Comparison of ENCODE assay signal across 8 cellular contexts in the genomic region with DNA sequence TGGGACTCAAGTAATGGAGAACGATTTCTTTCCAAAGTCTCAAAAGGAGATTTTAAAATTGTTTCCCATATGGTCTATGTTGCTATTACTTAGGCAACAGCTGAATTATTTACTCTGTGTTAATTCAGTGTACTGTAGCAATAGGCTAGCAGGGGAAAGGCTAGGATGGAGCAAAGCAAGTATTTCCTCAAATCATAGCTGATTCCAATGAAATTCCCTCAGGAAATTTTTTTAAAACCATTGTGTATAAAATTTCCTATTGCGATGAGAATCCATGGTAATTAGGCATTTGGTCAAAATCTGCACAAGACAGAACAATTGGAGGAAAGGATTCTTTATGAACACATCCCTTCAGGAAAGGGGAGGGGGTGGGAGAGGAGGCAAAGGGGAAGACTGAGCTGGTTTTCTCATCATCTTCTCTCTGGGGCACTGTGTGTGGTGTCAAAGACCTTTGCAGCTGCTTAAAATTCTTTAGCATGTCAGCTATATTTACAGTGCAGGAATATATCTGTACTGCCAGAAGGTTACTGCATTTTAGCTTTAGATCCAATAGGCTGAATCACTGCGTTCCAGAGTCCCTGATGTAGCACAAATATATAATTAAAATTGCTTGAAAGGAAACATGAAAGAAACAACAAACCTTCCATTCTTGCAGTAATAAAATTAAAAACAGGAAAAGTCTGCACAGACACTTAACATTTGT.
DNase-seq lines count a peak whose midpoint lies in the region; ATAC-seq and TF ChIP-seq lines count a peak whose summit lies in the region.

No MANE protein-coding gene starts in this region.

- H3K4me1 ChIP-seq in HEK293 (ENCODE audit: control insufficient read depth, insufficient read depth, low read length) (peaks cover 35% of the 10 kb centered on the region), left ventricle myocardium inferior (peaks cover 69% of the 10 kb centered on the region), skeletal muscle tissue (ENCODE audit: control insufficient read depth in 3 of 3, insufficient read depth in 3 of 3, low read length in 3 of 3) (peaks cover 33 to 45% (median 42%) of the 10 kb centered on the region in 3 donors)

- no peak for DNase-seq in activated naive CD8-positive, alpha-beta T cell treated with anti-CD3 and anti-CD28 coated beads for 36 hours
- DNase-seq in left ventricle myocardium inferior (no peak), Kasumi-1 (lab: John Stamatoyannopoulos, UW) (no peak), medulla oblongata (ENCODE audit: extremely low spot score) (no peak)

- no peaks in the 10 kb centered on the region for H3K9me3 ChIP-seq in HEK293 (ENCODE audit: control insufficient read depth, insufficient read depth, low read depth, low read length)
- H3K9me3 ChIP-seq in left ventricle myocardium inferior (replicated peaks): no peaks in the 10 kb centered on the region
- no peaks in the 10 kb centered on the region for H3K9me3 ChIP-seq in skeletal muscle tissue (ENCODE audit: control insufficient read depth in 3 of 3, low read length in 3 of 3)

- H3K4me1 Mint-ChIP-seq in activated naive CD8-positive, alpha-beta T cell treated with anti-CD3 and anti-CD28 coated beads for 36 hours: peaks cover 25% of the 10 kb centered on the region

- H3K27me3 Mint-ChIP-seq in activated naive CD8-positive, alpha-beta T cell treated with anti-CD3 and anti-CD28 coated beads for 36 hours: peaks cover 37% of the 10 kb centered on the region

- H3K9ac ChIP-seq in skeletal muscle tissue (ENCODE audit: low read depth in 1 of 3, low read length in 3 of 3): peak overlapping the region in 2 of 3 donors; percentile 63 to 85

- H3K27ac ChIP-seq in HEK293 (ENCODE audit: extremely low read depth, low read depth, low read length) (peak overlapping the region; percentile 98), left ventricle myocardium inferior (replicated peaks) (peak overlapping the region; percentile 90), skeletal muscle tissue (ENCODE audit: low read depth, low read length) (peak overlapping the region; percentile 74)

- H3K4me3 Mint-ChIP-seq in activated naive CD8-positive, alpha-beta T cell treated with anti-CD3 and anti-CD28 coated beads for 36 hours: peak overlapping the region; percentile 33

- TF ChIP-seq CTCF in HEK293 (tag by site-specific recombination; IDR thresholded peaks at IDR 0.05) (no peak), left ventricle myocardium inferior (IDR thresholded peaks at IDR 0.05; ENCODE audit: borderline replicate concordance) (no peak)

- peaks cover 4% of the 10 kb centered on the region for H3K36me3 Mint-ChIP-seq in activated naive CD8-positive, alpha-beta T cell treated with anti-CD3 and anti-CD28 coated beads for 36 hours

- no peak overlapping the region for H3K27ac Mint-ChIP-seq in activated naive CD8-positive, alpha-beta T cell treated with anti-CD3 and anti-CD28 coated beads for 36 hours

- peaks cover 1% of the 10 kb centered on the region for H3K9me3 Mint-ChIP-seq in activated naive CD8-positive, alpha-beta T cell treated with anti-CD3 and anti-CD28 coated beads for 36 hours

- H3K36me3 ChIP-seq in HEK293 (ENCODE audit: control insufficient read depth in 2 of 2, insufficient read depth in 1 of 2, low read length in 2 of 2): peaks cover 0 to 22% of the 10 kb centered on the region in 2 experiments; a peak in 1 of 3 replicates
- H3K36me3 ChIP-seq in left ventricle myocardium inferior: no peaks in the 10 kb centered on the region
- peaks cover 4 to 20% (median 7%) of the 10 kb centered on the region in 3 donors for H3K36me3 ChIP-seq in skeletal muscle tissue (ENCODE audit: control insufficient read depth in 3 of 3, insufficient read depth in 3 of 3, low read length in 3 of 3)

- POLR2A ChIA-PET in HEK293 (lab: Yijun Ruan, JAX): interaction anchor here (0.5 to 1.2 kb wide), 7 partner anchors 10 to 88 kb away, joined by 3 to 8 read pairs (median 3); no protein-coding TSS in a partner anchor

- CTCF ChIA-PET in HEK293 (lab: Yijun Ruan, JAX): interaction anchor here (0.6 to 0.7 kb wide), 3 partner anchors 240 to 772 kb away, joined by 3 read pairs; no protein-coding TSS in a partner anchor

- H3K4me3 ChIP-seq in HEK293 (ENCODE audit: low read depth, low read length) (peak overlapping the region; percentile 3), left ventricle myocardium inferior (peak overlapping the region; percentile 71), skeletal muscle tissue (ENCODE audit: low read length in 3 of 3) (peak overlapping the region; percentile 77 to 89 (median 83))

- H3K27me3 ChIP-seq in left ventricle myocardium inferior (ENCODE audit: low read depth) (no peaks in the 10 kb centered on the region), skeletal muscle tissue (ENCODE audit: control insufficient read depth in 3 of 3, insufficient read depth in 3 of 3, low read length in 3 of 3) (no peaks in the 10 kb centered on the region)

- ATAC-seq in HG02840 (IDR thresholded peaks at IDR 0.05; ENCODE audit: low FRiP score, unreplicated experiment) (no peak), HG02973 (IDR thresholded peaks at IDR 0.05; ENCODE audit: unreplicated experiment) (no peak)

- intact Hi-C loops in left ventricle myocardium inferior (cut with micrococcal nuclease): loop anchor here (5.0 kb wide), 1 partner anchor 96 kb away; a partner anchor contains a TSS

TF ChIP-seq in HEK293, 187 proteins besides CTCF, POLR2A, EP300 and RAD21 (continues in another document):
- TF ChIP-seq ZNF544 (tag by site-specific recombination; IDR thresholded peaks at IDR 0.05) (no peak), IKZF3 (tag by site-specific recombination; IDR thresholded peaks at IDR 0.05) (peak; percentile 59), ZNF391 (tag by site-specific recombination; IDR thresholded peaks at IDR 0.05; ENCODE audit: borderline replicate concordance, low read depth) (no peak), GLIS1 (tag by site-specific recombination; IDR thresholded peaks at IDR 0.05) (no peak), PRDM1 (tag by site-specific recombination; IDR thresholded peaks at IDR 0.05) (peak; percentile 86), SP7 (tag by site-specific recombination; IDR thresholded peaks at IDR 0.05) (peak; percentile 89), KLF10 (tag by site-specific recombination; IDR thresholded peaks at IDR 0.05) (0 out of 2 replicates have a peak, but pooled peaks have one; percentile 22), ZNF366 (tag by site-specific recombination; conservative IDR thresholded peaks at IDR 0.05) (peak; percentile 21), TRIM28 (IDR thresholded peaks at IDR 0.05; ENCODE audit: borderline replicate concordance, low read length) (no peak)
- TF ChIP-seq, protein P1, sequence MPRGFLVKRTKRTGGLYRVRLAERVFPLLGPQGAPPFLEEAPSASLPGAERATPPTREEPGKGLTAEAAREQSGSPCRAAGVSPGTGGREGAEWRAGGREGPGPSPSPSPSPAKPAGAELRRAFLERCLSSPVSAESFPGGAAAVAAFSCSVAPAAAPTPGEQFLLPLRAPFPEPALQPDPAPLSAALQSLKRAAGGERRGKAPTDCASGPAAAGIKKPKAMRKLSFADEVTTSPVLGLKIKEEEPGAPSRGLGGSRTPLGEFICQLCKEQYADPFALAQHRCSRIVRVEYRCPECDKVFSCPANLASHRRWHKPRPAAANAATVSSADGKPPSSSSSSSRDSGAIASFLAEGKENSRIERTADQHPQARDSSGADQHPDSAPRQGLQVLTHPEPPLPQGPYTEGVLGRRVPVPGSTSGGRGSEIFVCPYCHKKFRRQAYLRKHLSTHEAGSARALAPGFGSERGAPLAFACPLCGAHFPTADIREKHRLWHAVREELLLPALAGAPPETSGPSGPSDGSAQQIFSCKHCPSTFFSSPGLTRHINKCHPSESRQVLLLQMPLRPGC (tag by site-specific recombination; IDR thresholded peaks at IDR 0.05): peak; percentile 60
- TF ChIP-seq, protein P2, sequence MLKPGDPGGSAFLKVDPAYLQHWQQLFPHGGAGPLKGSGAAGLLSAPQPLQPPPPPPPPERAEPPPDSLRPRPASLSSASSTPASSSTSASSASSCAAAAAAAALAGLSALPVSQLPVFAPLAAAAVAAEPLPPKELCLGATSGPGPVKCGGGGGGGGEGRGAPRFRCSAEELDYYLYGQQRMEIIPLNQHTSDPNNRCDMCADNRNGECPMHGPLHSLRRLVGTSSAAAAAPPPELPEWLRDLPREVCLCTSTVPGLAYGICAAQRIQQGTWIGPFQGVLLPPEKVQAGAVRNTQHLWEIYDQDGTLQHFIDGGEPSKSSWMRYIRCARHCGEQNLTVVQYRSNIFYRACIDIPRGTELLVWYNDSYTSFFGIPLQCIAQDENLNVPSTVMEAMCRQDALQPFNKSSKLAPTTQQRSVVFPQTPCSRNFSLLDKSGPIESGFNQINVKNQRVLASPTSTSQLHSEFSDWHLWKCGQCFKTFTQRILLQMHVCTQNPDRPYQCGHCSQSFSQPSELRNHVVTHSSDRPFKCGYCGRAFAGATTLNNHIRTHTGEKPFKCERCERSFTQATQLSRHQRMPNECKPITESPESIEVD (tag by site-specific recombination; IDR thresholded peaks at IDR 0.05): peak; percentile 99
- TF ChIP-seq, protein P3, sequence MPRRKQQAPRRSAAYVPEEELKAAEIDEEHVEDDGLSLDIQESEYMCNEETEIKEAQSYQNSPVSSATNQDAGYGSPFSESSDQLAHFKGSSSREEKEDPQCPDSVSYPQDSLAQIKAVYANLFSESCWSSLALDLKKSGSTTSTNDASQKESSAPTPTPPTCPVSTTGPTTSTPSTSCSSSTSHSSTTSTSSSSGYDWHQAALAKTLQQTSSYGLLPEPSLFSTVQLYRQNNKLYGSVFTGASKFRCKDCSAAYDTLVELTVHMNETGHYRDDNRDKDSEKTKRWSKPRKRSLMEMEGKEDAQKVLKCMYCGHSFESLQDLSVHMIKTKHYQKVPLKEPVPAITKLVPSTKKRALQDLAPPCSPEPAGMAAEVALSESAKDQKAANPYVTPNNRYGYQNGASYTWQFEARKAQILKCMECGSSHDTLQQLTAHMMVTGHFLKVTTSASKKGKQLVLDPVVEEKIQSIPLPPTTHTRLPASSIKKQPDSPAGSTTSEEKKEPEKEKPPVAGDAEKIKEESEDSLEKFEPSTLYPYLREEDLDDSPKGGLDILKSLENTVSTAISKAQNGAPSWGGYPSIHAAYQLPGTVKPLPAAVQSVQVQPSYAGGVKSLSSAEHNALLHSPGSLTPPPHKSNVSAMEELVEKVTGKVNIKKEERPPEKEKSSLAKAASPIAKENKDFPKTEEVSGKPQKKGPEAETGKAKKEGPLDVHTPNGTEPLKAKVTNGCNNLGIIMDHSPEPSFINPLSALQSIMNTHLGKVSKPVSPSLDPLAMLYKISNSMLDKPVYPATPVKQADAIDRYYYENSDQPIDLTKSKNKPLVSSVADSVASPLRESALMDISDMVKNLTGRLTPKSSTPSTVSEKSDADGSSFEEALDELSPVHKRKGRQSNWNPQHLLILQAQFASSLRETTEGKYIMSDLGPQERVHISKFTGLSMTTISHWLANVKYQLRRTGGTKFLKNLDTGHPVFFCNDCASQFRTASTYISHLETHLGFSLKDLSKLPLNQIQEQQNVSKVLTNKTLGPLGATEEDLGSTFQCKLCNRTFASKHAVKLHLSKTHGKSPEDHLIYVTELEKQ (tag by site-specific recombination; IDR thresholded peaks at IDR 0.05; ENCODE audit: borderline replicate concordance): no peak

Comparison
In these comparisons a context has a peak if more than half of its experiments do, and no peak if none do; other contexts are left out.
1. H3K4me3 ChIP-seq: peak in every context shown above with its lines; median percentile 83 in skeletal muscle tissue; 71 in left ventricle myocardium inferior; 3 in HEK293.